In genomic region chr1:150765229-150765976, GRCh38 we compare ENCODE assay signal across 8 cellular contexts. TPM values are rescaled to one million over a fixed set of nuclear protein-coding genes. Genes with fewer than 3 reads are reported as not detected.
DNase-seq lines count a peak whose midpoint lies in the region; ATAC-seq, FAIRE-seq and TF ChIP-seq lines count a peak whose summit lies in the region.

CTSS (minus strand) TSS chr1:150765778; CDS start chr1:150764763, 1,015 bp downstream.

- H3K4me3 ChIP-seq in bronchial epithelial cell (ENCODE audit: low read depth, low read length), result no peak within 1 kb of the TSS

- H3K36me3 ChIP-seq in bronchial epithelial cell (ENCODE audit: control insufficient read depth, insufficient read depth, low read length), result no peaks in the 10 kb centered on the region

- FAIRE-seq in bronchial epithelial cell (lab: Jason Lieb, UNC), result no peak

- TF ChIP-seq CTCF in bronchial epithelial cell (IDR thresholded peaks at IDR 0.05; ENCODE audit: insufficient read depth, low read length, severe bottlenecking), result no peak

- ATAC-seq in HG02678 (IDR thresholded peaks at IDR 0.05; ENCODE audit: unreplicated experiment), result peak; percentile 73

- no peaks in the 10 kb centered on the region for H3K27me3 ChIP-seq in bronchial epithelial cell (ENCODE audit: control insufficient read depth, insufficient read depth, low read length)

- DNase-seq in NCI-H2107 treated with DMSO at 0.1 percent for 48 hours (lab: John Stamatoyannopoulos, UW; ENCODE audit: unreplicated experiment) (peak; percentile 88), NCI-H2107 (lab: John Stamatoyannopoulos, UW) (no peak), NOMO-1 treated with DMSO at 0.1 percent for 48 hours (lab: John Stamatoyannopoulos, UW; ENCODE audit: unreplicated experiment) (peak; percentile 96), bronchial epithelial cell (ENCODE audit: low read depth) (peak; percentile 22), medulla oblongata (ENCODE audit: extremely low spot score) (peak; percentile 72), ureter (ENCODE audit: low spot score) (no peak), NCI-H774 (lab: John Stamatoyannopoulos, UW) (no peak)

RNA-seq across cellular contexts. Expression of gene CTSS, which starts in this region (rescaled TPM):
- 0.53 and 5.4 TPM in 2 replicates for total RNA-seq in bronchial epithelial cell
- 77.3 TPM for total RNA-seq in ureter

Comparison
In these comparisons a context has a peak if more than half of its experiments do, and no peak if none do; other contexts are left out.
1. RNA of gene CTSS (total RNA-seq): 77.3 TPM in ureter (single experiment); 0.53 to 5.4 TPM in bronchial epithelial cell; every median in the first group is over 10 times any median in the second.
2. DNase-seq: peak in NCI-H2107 treated with DMSO at 0.1 percent for 48 hours (single experiment), NOMO-1 treated with DMSO at 0.1 percent for 48 hours (single experiment), bronchial epithelial cell (single experiment) and medulla oblongata (single experiment); none in NCI-H2107 (single experiment), ureter (single experiment) and NCI-H774 (single experiment).